In the genomic region with DNA sequence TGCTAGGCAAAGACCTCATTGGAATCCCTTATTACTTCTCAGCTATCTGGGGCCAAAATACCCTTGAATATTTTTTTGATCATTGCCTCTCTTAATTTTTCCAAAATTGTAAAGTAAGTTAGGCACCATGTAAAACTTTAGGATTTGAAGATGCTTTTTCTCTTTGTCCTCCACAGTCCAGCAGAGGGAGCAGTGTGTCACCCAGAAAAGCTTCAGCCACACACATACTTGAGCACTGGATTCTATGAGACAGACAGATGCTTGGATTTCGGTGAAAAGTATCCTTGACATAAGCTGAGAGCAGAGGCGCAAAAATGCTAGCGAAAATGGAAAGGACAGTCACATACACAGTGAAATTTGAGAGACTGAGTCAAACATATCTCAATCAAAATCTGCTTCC, we compare ENCODE assay signal across 9 cellular contexts.
DNase-seq lines count a peak whose midpoint lies in the region; ATAC-seq and TF ChIP-seq lines count a peak whose summit lies in the region.
"Had no signal": no experiment of that assay in that cellular context is flagged by ENCODE, and none has a peak within 500 bp of the region (broad histone marks: within the 10 kb centered on the region; RNA-seq: fewer than 3 reads in every experiment).

No MANE protein-coding gene starts in this region.

- H3K36me3 ChIP-seq in OCI-LY1 (ENCODE audit: insufficient read depth, low read length), result no peaks in the 10 kb centered on the region
- H3K36me3 ChIP-seq in naive thymus-derived CD4-positive, alpha-beta T cell (ENCODE audit: control insufficient read depth in 2 of 3, insufficient read depth in 3 of 3, low read length in 3 of 3), result no peaks in the 10 kb centered on the region

- no peak overlapping the region for H3K9ac ChIP-seq in OCI-LY1 (ENCODE audit: low read length)

- no peaks in the 10 kb centered on the region for H3F3A ChIP-seq in OCI-LY1 (ENCODE audit: insufficient read depth, low read length)

- H3K4me2 ChIP-seq in OCI-LY1 (ENCODE audit: low read length), result no peak overlapping the region; the same call in 1 of the 2 replicates

- TF ChIP-seq CTCF in OCI-LY1 (IDR thresholded peaks at IDR 0.05; ENCODE audit: low read length), result peak; percentile 86

- no peaks in the 10 kb centered on the region for H3K36me3 Mint-ChIP-seq in activated naive CD8-positive, alpha-beta T cell treated with anti-CD3 and anti-CD28 coated beads, Interleukin-2, amount 50 U/mL, for 24 hours (ENCODE audit: low read depth)
- no peaks in the 10 kb centered on the region for H3K36me3 Mint-ChIP-seq in activated naive CD8-positive, alpha-beta T cell treated with anti-CD3 and anti-CD28 coated beads for 36 hours
- no peaks in the 10 kb centered on the region for H3K36me3 Mint-ChIP-seq in naive thymus-derived CD4-positive, alpha-beta T cell
- H3K36me3 Mint-ChIP-seq: activated naive CD8-positive, alpha-beta T cell treated with anti-CD3 and anti-CD28 coated beads, Interleukin-2, amount 10 ng/mL, durations not matched to agents 7 days and 5 days had no signal

- H3K27ac ChIP-seq in OCI-LY1 (ENCODE audit: low read depth, low read length, poor library complexity, severe bottlenecking), result no peak overlapping the region
- H3K27ac ChIP-seq in naive thymus-derived CD4-positive, alpha-beta T cell (ENCODE audit: low read depth, low read length), result no peak overlapping the region

- POLR2A ChIA-PET in naive thymus-derived CD4-positive, alpha-beta T cell (lab: Charles Lee), result no interaction called here

- CTCF ChIA-PET in naive thymus-derived CD4-positive, alpha-beta T cell (lab: Charles Lee), result interaction anchor here (0.6 kb wide), 1 partner anchor 29 kb away, joined by 3 read pairs; no protein-coding TSS in a partner anchor

- H2AFZ ChIP-seq in OCI-LY1 (ENCODE audit: low read length), result no peak overlapping the region

- H3K27me3 ChIP-seq in OCI-LY1 (ENCODE audit: insufficient read depth, low read length), result no peaks in the 10 kb centered on the region
- no peaks in the 10 kb centered on the region for H3K27me3 ChIP-seq in naive thymus-derived CD4-positive, alpha-beta T cell (ENCODE audit: control insufficient read depth in 2 of 2, insufficient read depth in 2 of 2, low read length in 2 of 2)

- peaks cover 24% of the 10 kb centered on the region for H3K4me1 ChIP-seq in OCI-LY1 (ENCODE audit: insufficient read depth, low read length, severe bottlenecking)
- H3K4me1 ChIP-seq in naive thymus-derived CD4-positive, alpha-beta T cell (ENCODE audit: control insufficient read depth in 2 of 2, insufficient read depth in 2 of 2, low read length in 2 of 2), result no peaks in the 10 kb centered on the region

- H3K4me3 ChIP-seq in OCI-LY1 (ENCODE audit: low read depth, low read length, poor library complexity, severe bottlenecking), result no peak overlapping the region
- no peak overlapping the region for H3K4me3 ChIP-seq in naive thymus-derived CD4-positive, alpha-beta T cell (ENCODE audit: low read length)

- no peaks in the 10 kb centered on the region for H3K4me1 Mint-ChIP-seq in activated naive CD8-positive, alpha-beta T cell treated with anti-CD3 and anti-CD28 coated beads, Interleukin-2, amount 50 U/mL, for 24 hours
- H3K4me1 Mint-ChIP-seq in activated naive CD8-positive, alpha-beta T cell treated with anti-CD3 and anti-CD28 coated beads for 36 hours, result no peaks in the 10 kb centered on the region
- H3K4me1 Mint-ChIP-seq in naive thymus-derived CD4-positive, alpha-beta T cell, result no peaks in the 10 kb centered on the region
- H3K4me1 Mint-ChIP-seq: activated naive CD8-positive, alpha-beta T cell treated with anti-CD3 and anti-CD28 coated beads, Interleukin-2, amount 10 ng/mL, durations not matched to agents 7 days and 5 days had no signal

- H3K79me2 ChIP-seq in OCI-LY1 (ENCODE audit: insufficient read depth, low read length), result no peaks in the 10 kb centered on the region

- no peaks in the 10 kb centered on the region for H3K9me3 Mint-ChIP-seq in activated naive CD8-positive, alpha-beta T cell treated with anti-CD3 and anti-CD28 coated beads, Interleukin-2, amount 50 U/mL, for 24 hours
- H3K9me3 Mint-ChIP-seq in activated naive CD8-positive, alpha-beta T cell treated with anti-CD3 and anti-CD28 coated beads for 36 hours, result no peaks in the 10 kb centered on the region
- peaks cover 0 to 6% (median 0%) of the 10 kb centered on the region in 11 donors for H3K9me3 Mint-ChIP-seq in naive thymus-derived CD4-positive, alpha-beta T cell
- H3K9me3 Mint-ChIP-seq: activated naive CD8-positive, alpha-beta T cell treated with anti-CD3 and anti-CD28 coated beads, Interleukin-2, amount 10 ng/mL, durations not matched to agents 7 days and 5 days had no signal

- no peaks in the 10 kb centered on the region for H4K20me1 ChIP-seq in OCI-LY1 (ENCODE audit: insufficient read depth, low read length)

- no peaks in the 10 kb centered on the region for H3K9me3 ChIP-seq in OCI-LY1 (ENCODE audit: low read length)
- H3K9me3 ChIP-seq in naive thymus-derived CD4-positive, alpha-beta T cell (ENCODE audit: control insufficient read depth in 2 of 3, low read length in 3 of 3), result no peaks in the 10 kb centered on the region

- no peak overlapping the region for H3K27ac Mint-ChIP-seq in activated naive CD8-positive, alpha-beta T cell treated with anti-CD3 and anti-CD28 coated beads, Interleukin-2, amount 50 U/mL, for 24 hours
- H3K27ac Mint-ChIP-seq in activated naive CD8-positive, alpha-beta T cell treated with anti-CD3 and anti-CD28 coated beads for 36 hours, result no peak overlapping the region
- H3K27ac Mint-ChIP-seq in naive thymus-derived CD4-positive, alpha-beta T cell, result no peak overlapping the region
- H3K27ac Mint-ChIP-seq: activated naive CD8-positive, alpha-beta T cell treated with anti-CD3 and anti-CD28 coated beads, Interleukin-2, amount 10 ng/mL, durations not matched to agents 7 days and 5 days had no signal

- intact Hi-C loops in naive thymus-derived CD4-positive, alpha-beta T cell (cut with micrococcal nuclease), result loop anchor here (5.0 to 10.0 kb wide), 2 partner anchors 219 to 688 kb away; no protein-coding TSS in a partner anchor

- no peak overlapping the region for H3K4me3 Mint-ChIP-seq in activated naive CD8-positive, alpha-beta T cell treated with anti-CD3 and anti-CD28 coated beads, Interleukin-2, amount 50 U/mL, for 24 hours
- H3K4me3 Mint-ChIP-seq in activated naive CD8-positive, alpha-beta T cell treated with anti-CD3 and anti-CD28 coated beads for 36 hours, result no peak overlapping the region
- no peak overlapping the region for H3K4me3 Mint-ChIP-seq in naive thymus-derived CD4-positive, alpha-beta T cell
- H3K4me3 Mint-ChIP-seq: activated naive CD8-positive, alpha-beta T cell treated with anti-CD3 and anti-CD28 coated beads, Interleukin-2, amount 10 ng/mL, durations not matched to agents 7 days and 5 days had no signal

- peak; percentile 2 for DNase-seq in activated naive CD8-positive, alpha-beta T cell treated with anti-CD3 and anti-CD28 coated beads, Interleukin-2, amount 50 U/mL, for 24 hours
- no peak for DNase-seq in activated naive CD8-positive, alpha-beta T cell treated with anti-CD3 and anti-CD28 coated beads for 36 hours
- DNase-seq in epidermal melanocyte (ENCODE audit: insufficient read length, low spot score), result peak; percentile 25
- DNase-seq in naive thymus-derived CD4-positive, alpha-beta T cell, result no peak
- DNase-seq in dermis blood vessel endothelial cell, result no peak
- DNase-seq: activated naive CD8-positive, alpha-beta T cell treated with anti-CD3 and anti-CD28 coated beads, Interleukin-2, amount 10 ng/mL, durations not matched to agents 7 days and 5 days had no signal

- no peaks in the 10 kb centered on the region for H3K9me2 ChIP-seq in OCI-LY1 (ENCODE audit: low read depth, low read length)

- no peaks in the 10 kb centered on the region for H3K27me3 Mint-ChIP-seq in activated naive CD8-positive, alpha-beta T cell treated with anti-CD3 and anti-CD28 coated beads, Interleukin-2, amount 50 U/mL, for 24 hours
- no peaks in the 10 kb centered on the region for H3K27me3 Mint-ChIP-seq in activated naive CD8-positive, alpha-beta T cell treated with anti-CD3 and anti-CD28 coated beads for 36 hours
- H3K27me3 Mint-ChIP-seq in naive thymus-derived CD4-positive, alpha-beta T cell, result no peaks in the 10 kb centered on the region
- H3K27me3 Mint-ChIP-seq: activated naive CD8-positive, alpha-beta T cell treated with anti-CD3 and anti-CD28 coated beads, Interleukin-2, amount 10 ng/mL, durations not matched to agents 7 days and 5 days had no signal

- no peak for ATAC-seq in activated naive CD8-positive, alpha-beta T cell treated with anti-CD3 and anti-CD28 coated beads, Interleukin-2, amount 50 U/mL, for 24 hours
- ATAC-seq in HG03469 (IDR thresholded peaks at IDR 0.05; ENCODE audit: unreplicated experiment), result peak; percentile 54
- peak; percentile 18 for ATAC-seq in naive thymus-derived CD4-positive, alpha-beta T cell
- ATAC-seq in GM21825 (IDR thresholded peaks at IDR 0.05; ENCODE audit: unreplicated experiment), result no peak

Comparison
In these comparisons a context has a peak if more than half of its experiments do, and no peak if none do; other contexts are left out.
1. DNase-seq: peak in activated naive CD8-positive, alpha-beta T cell treated with anti-CD3 and anti-CD28 coated beads, Interleukin-2, amount 50 U/mL, for 24 hours (single experiment) and epidermal melanocyte (single experiment); none in activated naive CD8-positive, alpha-beta T cell treated with anti-CD3 and anti-CD28 coated beads for 36 hours (single experiment), naive thymus-derived CD4-positive, alpha-beta T cell (0 of 9) and dermis blood vessel endothelial cell (single experiment).
2. ATAC-seq: peak in HG03469 (single experiment) and naive thymus-derived CD4-positive, alpha-beta T cell (single experiment); none in activated naive CD8-positive, alpha-beta T cell treated with anti-CD3 and anti-CD28 coated beads, Interleukin-2, amount 50 U/mL, for 24 hours (single experiment) and GM21825 (single experiment).